In the genomic region with DNA sequence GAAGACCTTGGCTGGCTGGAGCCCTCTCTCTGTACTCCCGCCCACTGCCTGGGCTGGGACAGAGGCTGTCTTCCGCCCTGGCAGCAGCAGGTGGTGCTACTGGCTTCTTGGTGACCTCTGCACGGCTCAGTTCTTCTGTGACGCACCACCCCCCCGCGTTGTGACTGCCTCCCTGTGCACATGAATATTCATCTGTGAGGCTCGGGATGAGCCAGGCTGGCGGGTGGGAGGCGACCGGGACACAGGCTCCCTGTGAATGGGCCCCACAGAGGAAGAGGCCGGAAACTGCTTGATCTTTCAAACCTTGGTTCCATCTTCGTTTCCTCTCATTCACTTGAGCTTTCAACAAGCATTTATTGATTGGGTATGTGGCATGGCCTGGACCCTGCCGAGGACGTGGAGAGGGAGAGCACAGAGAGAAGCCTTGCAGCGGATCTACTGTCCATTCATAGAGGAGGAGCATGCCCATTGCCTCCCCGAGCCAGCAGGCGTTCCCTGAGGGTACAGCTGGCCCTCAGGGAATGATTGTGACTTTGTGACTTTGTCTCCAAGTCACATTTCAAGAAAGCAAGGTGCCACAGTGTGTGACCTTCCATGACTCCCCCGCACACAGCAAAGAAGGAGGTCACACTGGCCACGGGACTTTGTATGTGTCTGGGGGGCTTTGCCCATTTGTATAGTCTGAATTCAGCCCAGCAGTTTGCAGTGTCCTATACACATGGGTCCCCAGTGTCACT, we compare ENCODE assay signal across 7 cellular contexts. TPM values are rescaled to one million over a fixed set of nuclear protein-coding genes. Genes with fewer than 3 reads are reported as not detected.
DNase-seq lines count a peak whose midpoint lies in the region; ATAC-seq and TF ChIP-seq lines count a peak whose summit lies in the region.

No MANE protein-coding gene starts in this region.

- H3K9me3 Mint-ChIP-seq in endodermal cell = no peaks in the 10 kb centered on the region

- no peak overlapping the region for H3K9ac ChIP-seq in endodermal cell (ENCODE audit: extremely low read depth, low read length, poor library complexity, severe bottlenecking)

- peaks cover 35% of the 10 kb centered on the region for H3K36me3 ChIP-seq in endodermal cell (ENCODE audit: control insufficient read depth, insufficient read depth, low read length)
- no peaks in the 10 kb centered on the region for H3K36me3 ChIP-seq in urinary bladder (ENCODE audit: insufficient read depth)

- no peaks in the 10 kb centered on the region for H3K27me3 Mint-ChIP-seq in endodermal cell (ENCODE audit: insufficient read depth)

- no peaks in the 10 kb centered on the region for H3K9me3 ChIP-seq in endodermal cell (ENCODE audit: control insufficient read depth, low read length)

- no peaks in the 10 kb centered on the region for H3K27me3 ChIP-seq in endodermal cell (ENCODE audit: control insufficient read depth, insufficient read depth, low read length, poor library complexity, severe bottlenecking)

- no peaks in the 10 kb centered on the region for H3K4me1 ChIP-seq in endodermal cell (ENCODE audit: control insufficient read depth, insufficient read depth, low read length)
- peaks cover 3% of the 10 kb centered on the region for H3K4me1 ChIP-seq in urinary bladder (ENCODE audit: insufficient read depth)

- peak overlapping the region; percentile 73 for H3K27ac Mint-ChIP-seq in endodermal cell

- peaks cover 36% of the 10 kb centered on the region for H3K36me3 Mint-ChIP-seq in endodermal cell (ENCODE audit: low read depth)

- no peak overlapping the region for H3K4me3 Mint-ChIP-seq in endodermal cell

- H3K4me3 ChIP-seq in endodermal cell (ENCODE audit: low read length) = no peak overlapping the region
- no peak overlapping the region for H3K4me3 ChIP-seq in urinary bladder (ENCODE audit: low read depth, low read length)

- 61 to 72% methylated on average over 7 to 19 of the region's 19 CpGs for WGBS in endodermal cell (ENCODE audit: insufficient coverage in 1 of 2, insufficient read length in 1 of 2), 2 experiments
- WGBS in urinary bladder = 51% methylated on average over 19 of the region's 19 CpGs

- peak; percentile 96 for DNase-seq in NCI-H510A treated with DMSO at 0.1 percent for 48 hours (lab: John Stamatoyannopoulos, UW)
- peak; percentile 99 for DNase-seq in endodermal cell
- peak; percentile 97 for DNase-seq in medulla oblongata (ENCODE audit: extremely low spot score)
- DNase-seq in stimulated activated CD4-positive, alpha-beta T cell treated with anti-CD3 and anti-CD28 coated beads, Interleukin-4, amount 100 ng/mL, for 1 hour = no peak
- DNase-seq in COR-L47 (lab: John Stamatoyannopoulos, UW) = no peak

- peak overlapping the region; percentile 90 for H3K27ac ChIP-seq in endodermal cell (ENCODE audit: low read depth, low read length)
- peak overlapping the region; percentile 1 for H3K27ac ChIP-seq in urinary bladder (ENCODE audit: low read depth)

- peak; percentile 60 for TF ChIP-seq CTCF in endodermal cell (conservative IDR thresholded peaks at IDR 0.05)

- ATAC-seq in GM19455 (IDR thresholded peaks at IDR 0.05; ENCODE audit: unreplicated experiment) = peak; percentile 68

- peaks cover 26% of the 10 kb centered on the region for H3K4me1 Mint-ChIP-seq in endodermal cell

RNA-seq across cellular contexts. Expression of gene B9D1, which starts 45.0 kb away (rescaled TPM):
- total RNA-seq in endodermal cell (10 to 100 TPM; 37.7 to 42.8 TPM), urinary bladder (14.5 TPM)
- 28.5 TPM for polyA plus RNA-seq in endodermal cell (2013, experiment 1 of 2)
- 25.0 TPM for polyA plus RNA-seq in endodermal cell (2013, experiment 2 of 2)
- polyA plus RNA-seq in urinary bladder = 14.4 TPM

Comparison
In these comparisons a context has a peak if more than half of its experiments do, and no peak if none do; other contexts are left out.
1. DNase-seq: peak in NCI-H510A treated with DMSO at 0.1 percent for 48 hours (single experiment), endodermal cell (single experiment) and medulla oblongata (single experiment); none in stimulated activated CD4-positive, alpha-beta T cell treated with anti-CD3 and anti-CD28 coated beads, Interleukin-4, amount 100 ng/mL, for 1 hour (single experiment) and COR-L47 (single experiment).